Comparison of ENCODE assay signal across 13 cellular contexts in genomic region chr14:73424453-73424852, GRCh38. TPM values are rescaled to one million over a fixed set of nuclear protein-coding genes. Genes with fewer than 3 reads are reported as not detected.
DNase-seq lines count a peak whose midpoint lies in the region; ATAC-seq, FAIRE-seq and TF ChIP-seq lines count a peak whose summit lies in the region.
"Had no signal": no experiment of that assay in that cellular context is flagged by ENCODE, and none has a peak within 500 bp of the region (broad histone marks: within the 10 kb centered on the region; RNA-seq: fewer than 3 reads in every experiment).

No MANE protein-coding gene starts in this region.

- H3K4me3 ChIP-seq in Panc1 (ENCODE audit: low read depth in 2 of 2, low read length in 2 of 2) (no peak overlapping the region), parathyroid adenoma (ENCODE audit: low read depth, low read length) (no peak overlapping the region)
- H3K4me3 ChIP-seq: psoas muscle had no signal

- no TSS peak for BruUV-seq in Panc1 (replicated peaks; lab: Mats Ljungman, UMichigan)

- intact Hi-C loops in Panc1 (cut with micrococcal nuclease; ENCODE audit: unreplicated experiment): no loop called here

- no peaks in the 10 kb centered on the region for H3K27me3 ChIP-seq in Panc1 (ENCODE audit: control insufficient read depth, insufficient read depth, low read length)
- H3K27me3 ChIP-seq in parathyroid adenoma (ENCODE audit: control insufficient read depth, insufficient read depth, low read length): no peaks in the 10 kb centered on the region

- H3K27ac ChIP-seq in Panc1 (ENCODE audit: low read length): no peak overlapping the region
- H3K27ac ChIP-seq in parathyroid adenoma: peak overlapping the region; percentile 9
- H3K27ac ChIP-seq: psoas muscle had no signal

- peaks cover 24% of the 10 kb centered on the region for H3K4me1 ChIP-seq in Panc1 (ENCODE audit: control insufficient read depth, insufficient read depth, low read length)
- peaks cover 2% of the 10 kb centered on the region for H3K4me1 ChIP-seq in parathyroid adenoma

- TF ChIP-seq POLR2A in GM12892 (IDR thresholded peaks at IDR 0.05; ENCODE audit: low read depth, low read length): no peak

- H2AFZ ChIP-seq in parathyroid adenoma: no peak overlapping the region

- DNase-seq in GM12892 (ENCODE audit: insufficient read length) (no peak), Panc1 (ENCODE audit: low read depth, low spot score) (peak; percentile 5), hypothalamus (lab: John Stamatoyannopoulos, UW) (no peak)
- DNase-seq: activated CD4-positive, CD25-positive, alpha-beta regulatory T cell; caudate nucleus; left cardiac atrium; NCI-H1694; psoas muscle had no signal

- TF ChIP-seq CTCF in Panc1 (IDR thresholded peaks at IDR 0.05): no peak
- no peak for TF ChIP-seq CTCF in parathyroid adenoma (IDR thresholded peaks at IDR 0.05)

- FAIRE-seq in GM12892 (lab: Jason Lieb, UNC): peak; percentile 17

- CTCF ChIA-PET in Panc1 (lab: Charles Lee): no interaction called here

- H3K79me2 ChIP-seq in parathyroid adenoma: peaks cover 29% of the 10 kb centered on the region

- ATAC-seq in Panc1: no peak
- peak; percentile 17 for ATAC-seq in esophagus mucosa
- ATAC-seq in GM18511 (IDR thresholded peaks at IDR 0.05; ENCODE audit: unreplicated experiment): no peak
- no peak for ATAC-seq in HG02885 (IDR thresholded peaks at IDR 0.05; ENCODE audit: poor library complexity, unreplicated experiment)
- ATAC-seq in GM18873 (IDR thresholded peaks at IDR 0.05; ENCODE audit: low FRiP score, unreplicated experiment): no peak
- ATAC-seq: left cardiac atrium, psoas muscle had no signal

- no peak overlapping the region for H3K4me2 ChIP-seq in parathyroid adenoma (ENCODE audit: low read length)

- no peaks in the 10 kb centered on the region for H3K36me3 ChIP-seq in Panc1 (ENCODE audit: control insufficient read depth, insufficient read depth, low read length)
- H3K36me3 ChIP-seq in parathyroid adenoma (ENCODE audit: control insufficient read depth, insufficient read depth, low read length): no peaks in the 10 kb centered on the region

- POLR2A ChIA-PET in Panc1 (lab: Charles Lee): no interaction called here

- H3K9me3 ChIP-seq in Panc1 (ENCODE audit: control insufficient read depth, insufficient read depth, low read depth, low read length) (no peaks in the 10 kb centered on the region), parathyroid adenoma (ENCODE audit: control insufficient read depth, low read length) (no peaks in the 10 kb centered on the region)
- H3K9me3 ChIP-seq: psoas muscle had no signal

- in situ Hi-C loops in Panc1 (cut with HindIII; ENCODE audit: low pct_unique_long_range_greater_than_20kb, low sequenced_read_pairs): no loop called here

- no peak overlapping the region for H3K9ac ChIP-seq in parathyroid adenoma

RNA-seq across cellular contexts. Expression of gene NUMB, which starts 33.9 kb away (rescaled TPM):
- 31.0 TPM for polyA plus RNA-seq in GM12892 (2012; ENCODE audit: missing spikeins)
- total RNA-seq in Panc1 (2021; ENCODE audit: unreplicated experiment) (51.5 TPM), esophagus mucosa (49.2 TPM)
- 30.0 TPM for polyA plus RNA-seq in Panc1 (2012; ENCODE audit: insufficient read length)
